In genomic region chr3:43286115-43286885, GRCh38 we compare ENCODE assay signal across 1 cellular context.
TF ChIP-seq lines count a peak whose summit lies in the region.

TSS of gene SNRK (plus strand) at chr3:43286540. CDS start at chr3:43303204, 16,664 bp downstream.

TF ChIP-seq in HepG2, 621 proteins besides CTCF, POLR2A, EP300 and RAD21 (continued from another document and continues in another):
- no peak for TF ChIP-seq TRAFD1 (CRISPR knock-in tag; IDR thresholded peaks at IDR 0.05; ENCODE audit: borderline replicate concordance)
- TF ChIP-seq, protein P1, sequence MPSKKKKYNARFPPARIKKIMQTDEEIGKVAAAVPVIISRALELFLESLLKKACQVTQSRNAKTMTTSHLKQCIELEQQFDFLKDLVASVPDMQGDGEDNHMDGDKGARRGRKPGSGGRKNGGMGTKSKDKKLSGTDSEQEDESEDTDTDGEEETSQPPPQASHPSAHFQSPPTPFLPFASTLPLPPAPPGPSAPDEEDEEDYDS (CRISPR knock-in tag; IDR thresholded peaks at IDR 0.05), result peak; percentile 52; the same call in 1 of the 2 replicates
- no peak for TF ChIP-seq ZNF781 (CRISPR knock-in tag; IDR thresholded peaks at IDR 0.05; ENCODE audit: borderline replicate concordance, not compliant biosample characterization)
- peak; percentile 52; the same call in 1 of the 2 replicates for TF ChIP-seq ZMYM4 (CRISPR knock-in tag; IDR thresholded peaks at IDR 0.05)
- TF ChIP-seq ZNF207 (IDR thresholded peaks at IDR 0.05; ENCODE audit: borderline replicate concordance), result no peak
- TF ChIP-seq ZNF562 (CRISPR knock-in tag; IDR thresholded peaks at IDR 0.05; ENCODE audit: borderline replicate concordance), result no peak
- TF ChIP-seq HNRNPUL1 (IDR thresholded peaks at IDR 0.05; ENCODE audit: low read depth, low read length), result no peak
- TF ChIP-seq LBX2 (CRISPR knock-in tag; IDR thresholded peaks at IDR 0.05; ENCODE audit: borderline replicate concordance), result peak; percentile 72; the same call in 1 of the 2 replicates
- TF ChIP-seq ZNF713 (CRISPR knock-in tag; IDR thresholded peaks at IDR 0.05), result no peak
- no peak for TF ChIP-seq ZSCAN25 (CRISPR knock-in tag; IDR thresholded peaks at IDR 0.05)
- TF ChIP-seq, protein P2, sequence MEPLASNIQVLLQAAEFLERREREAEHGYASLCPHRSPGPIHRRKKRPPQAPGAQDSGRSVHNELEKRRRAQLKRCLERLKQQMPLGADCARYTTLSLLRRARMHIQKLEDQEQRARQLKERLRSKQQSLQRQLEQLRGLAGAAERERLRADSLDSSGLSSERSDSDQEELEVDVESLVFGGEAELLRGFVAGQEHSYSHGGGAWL (CRISPR knock-in tag; IDR thresholded peaks at IDR 0.05), result peak; percentile 21
- TF ChIP-seq RORA (CRISPR knock-in tag; IDR thresholded peaks at IDR 0.05), result no peak
- no peak for TF ChIP-seq ZNF75D (CRISPR knock-in tag; IDR thresholded peaks at IDR 0.05; ENCODE audit: borderline replicate concordance)
- no peak for TF ChIP-seq HHEX (CRISPR knock-in tag; IDR thresholded peaks at IDR 0.05)
- TF ChIP-seq, protein P3, sequence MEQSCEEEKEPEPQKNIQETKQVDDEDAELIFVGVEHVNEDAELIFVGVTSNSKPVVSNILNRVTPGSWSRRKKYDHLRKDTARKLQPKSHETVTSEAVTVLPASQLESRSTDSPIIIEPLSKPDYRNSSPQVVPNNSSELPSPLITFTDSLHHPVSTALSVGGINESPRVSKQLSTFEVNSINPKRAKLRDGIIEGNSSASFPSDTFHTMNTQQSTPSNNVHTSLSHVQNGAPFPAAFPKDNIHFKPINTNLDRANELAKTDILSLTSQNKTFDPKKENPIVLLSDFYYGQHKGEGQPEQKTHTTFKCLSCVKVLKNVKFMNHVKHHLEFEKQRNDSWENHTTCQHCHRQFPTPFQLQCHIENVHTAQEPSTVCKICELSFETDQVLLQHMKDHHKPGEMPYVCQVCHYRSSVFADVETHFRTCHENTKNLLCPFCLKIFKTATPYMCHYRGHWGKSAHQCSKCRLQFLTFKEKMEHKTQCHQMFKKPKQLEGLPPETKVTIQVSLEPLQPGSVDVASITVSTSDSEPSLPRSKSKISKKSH (CRISPR knock-in tag; IDR thresholded peaks at IDR 0.05; ENCODE audit: borderline replicate concordance), result no peak
- TF ChIP-seq, protein P4, sequence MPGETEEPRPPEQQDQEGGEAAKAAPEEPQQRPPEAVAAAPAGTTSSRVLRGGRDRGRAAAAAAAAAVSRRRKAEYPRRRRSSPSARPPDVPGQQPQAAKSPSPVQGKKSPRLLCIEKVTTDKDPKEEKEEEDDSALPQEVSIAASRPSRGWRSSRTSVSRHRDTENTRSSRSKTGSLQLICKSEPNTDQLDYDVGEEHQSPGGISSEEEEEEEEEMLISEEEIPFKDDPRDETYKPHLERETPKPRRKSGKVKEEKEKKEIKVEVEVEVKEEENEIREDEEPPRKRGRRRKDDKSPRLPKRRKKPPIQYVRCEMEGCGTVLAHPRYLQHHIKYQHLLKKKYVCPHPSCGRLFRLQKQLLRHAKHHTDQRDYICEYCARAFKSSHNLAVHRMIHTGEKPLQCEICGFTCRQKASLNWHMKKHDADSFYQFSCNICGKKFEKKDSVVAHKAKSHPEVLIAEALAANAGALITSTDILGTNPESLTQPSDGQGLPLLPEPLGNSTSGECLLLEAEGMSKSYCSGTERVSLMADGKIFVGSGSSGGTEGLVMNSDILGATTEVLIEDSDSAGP (CRISPR knock-in tag; IDR thresholded peaks at IDR 0.05; ENCODE audit: borderline replicate concordance), result peak; percentile 42; the same call in 1 of the 2 replicates
- no peak for TF ChIP-seq PAWR (CRISPR knock-in tag; IDR thresholded peaks at IDR 0.05; ENCODE audit: borderline replicate concordance)
- TF ChIP-seq ZNF510 (CRISPR knock-in tag; IDR thresholded peaks at IDR 0.05; ENCODE audit: low read depth), result no peak
- TF ChIP-seq TBX3 (IDR thresholded peaks at IDR 0.05; ENCODE audit: borderline replicate concordance), result no peak
- no peak for TF ChIP-seq HCFC1 (IDR thresholded peaks at IDR 0.05; ENCODE audit: low read depth, low read length)
- TF ChIP-seq, protein P5, sequence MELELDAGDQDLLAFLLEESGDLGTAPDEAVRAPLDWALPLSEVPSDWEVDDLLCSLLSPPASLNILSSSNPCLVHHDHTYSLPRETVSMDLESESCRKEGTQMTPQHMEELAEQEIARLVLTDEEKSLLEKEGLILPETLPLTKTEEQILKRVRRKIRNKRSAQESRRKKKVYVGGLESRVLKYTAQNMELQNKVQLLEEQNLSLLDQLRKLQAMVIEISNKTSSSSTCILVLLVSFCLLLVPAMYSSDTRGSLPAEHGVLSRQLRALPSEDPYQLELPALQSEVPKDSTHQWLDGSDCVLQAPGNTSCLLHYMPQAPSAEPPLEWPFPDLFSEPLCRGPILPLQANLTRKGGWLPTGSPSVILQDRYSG (CRISPR knock-in tag; IDR thresholded peaks at IDR 0.05), result no peak
- no peak for TF ChIP-seq ZBTB7A (CRISPR knock-in tag; IDR thresholded peaks at IDR 0.05)
- TF ChIP-seq GABPB1 (CRISPR knock-in tag; IDR thresholded peaks at IDR 0.05), result peak; percentile 45; the same call in 1 of the 2 replicates
- TF ChIP-seq, protein P6, sequence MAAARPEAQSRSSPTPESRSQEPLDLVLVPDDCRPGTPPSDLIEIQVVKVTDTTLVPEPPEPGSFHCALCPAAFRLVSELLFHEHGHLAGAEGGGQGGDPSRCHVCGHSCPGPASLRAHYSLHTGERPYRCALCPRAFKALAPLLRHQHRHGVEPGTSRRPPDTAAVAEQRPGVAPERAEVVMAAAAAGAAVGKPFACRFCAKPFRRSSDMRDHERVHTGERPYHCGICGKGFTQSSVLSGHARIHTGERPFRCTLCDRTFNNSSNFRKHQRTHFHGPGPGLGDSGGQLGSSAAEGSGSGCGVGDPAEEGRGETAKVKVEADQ (CRISPR knock-in tag; IDR thresholded peaks at IDR 0.05; ENCODE audit: borderline replicate concordance), result no peak
- TF ChIP-seq ZBTB4 (CRISPR knock-in tag; IDR thresholded peaks at IDR 0.05; ENCODE audit: borderline replicate concordance), result no peak
- no peak for TF ChIP-seq THYN1 (CRISPR knock-in tag; IDR thresholded peaks at IDR 0.05; ENCODE audit: borderline replicate concordance, low read depth)
- no peak for TF ChIP-seq SNAPC2 (CRISPR knock-in tag; IDR thresholded peaks at IDR 0.05)
- TF ChIP-seq ZNF687 (CRISPR knock-in tag; IDR thresholded peaks at IDR 0.05), result peak; percentile 76
- TF ChIP-seq ASH2L (IDR thresholded peaks at IDR 0.05; ENCODE audit: insufficient read length, low read depth, low read length), result peak; percentile 40
- TF ChIP-seq ZNF484 (CRISPR knock-in tag; IDR thresholded peaks at IDR 0.05; ENCODE audit: borderline replicate concordance, low read depth), result no peak
- 0 out of 2 replicates have a peak, but pooled peaks have one; percentile 6 for TF ChIP-seq MED1 (CRISPR knock-in tag; IDR thresholded peaks at IDR 0.05)
- TF ChIP-seq, protein P7, sequence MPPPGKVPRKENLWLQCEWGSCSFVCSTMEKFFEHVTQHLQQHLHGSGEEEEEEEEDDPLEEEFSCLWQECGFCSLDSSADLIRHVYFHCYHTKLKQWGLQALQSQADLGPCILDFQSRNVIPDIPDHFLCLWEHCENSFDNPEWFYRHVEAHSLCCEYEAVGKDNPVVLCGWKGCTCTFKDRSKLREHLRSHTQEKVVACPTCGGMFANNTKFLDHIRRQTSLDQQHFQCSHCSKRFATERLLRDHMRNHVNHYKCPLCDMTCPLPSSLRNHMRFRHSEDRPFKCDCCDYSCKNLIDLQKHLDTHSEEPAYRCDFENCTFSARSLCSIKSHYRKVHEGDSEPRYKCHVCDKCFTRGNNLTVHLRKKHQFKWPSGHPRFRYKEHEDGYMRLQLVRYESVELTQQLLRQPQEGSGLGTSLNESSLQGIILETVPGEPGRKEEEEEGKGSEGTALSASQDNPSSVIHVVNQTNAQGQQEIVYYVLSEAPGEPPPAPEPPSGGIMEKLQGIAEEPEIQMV (CRISPR knock-in tag; IDR thresholded peaks at IDR 0.05; ENCODE audit: low read depth), result no peak
- TF ChIP-seq, protein P8, sequence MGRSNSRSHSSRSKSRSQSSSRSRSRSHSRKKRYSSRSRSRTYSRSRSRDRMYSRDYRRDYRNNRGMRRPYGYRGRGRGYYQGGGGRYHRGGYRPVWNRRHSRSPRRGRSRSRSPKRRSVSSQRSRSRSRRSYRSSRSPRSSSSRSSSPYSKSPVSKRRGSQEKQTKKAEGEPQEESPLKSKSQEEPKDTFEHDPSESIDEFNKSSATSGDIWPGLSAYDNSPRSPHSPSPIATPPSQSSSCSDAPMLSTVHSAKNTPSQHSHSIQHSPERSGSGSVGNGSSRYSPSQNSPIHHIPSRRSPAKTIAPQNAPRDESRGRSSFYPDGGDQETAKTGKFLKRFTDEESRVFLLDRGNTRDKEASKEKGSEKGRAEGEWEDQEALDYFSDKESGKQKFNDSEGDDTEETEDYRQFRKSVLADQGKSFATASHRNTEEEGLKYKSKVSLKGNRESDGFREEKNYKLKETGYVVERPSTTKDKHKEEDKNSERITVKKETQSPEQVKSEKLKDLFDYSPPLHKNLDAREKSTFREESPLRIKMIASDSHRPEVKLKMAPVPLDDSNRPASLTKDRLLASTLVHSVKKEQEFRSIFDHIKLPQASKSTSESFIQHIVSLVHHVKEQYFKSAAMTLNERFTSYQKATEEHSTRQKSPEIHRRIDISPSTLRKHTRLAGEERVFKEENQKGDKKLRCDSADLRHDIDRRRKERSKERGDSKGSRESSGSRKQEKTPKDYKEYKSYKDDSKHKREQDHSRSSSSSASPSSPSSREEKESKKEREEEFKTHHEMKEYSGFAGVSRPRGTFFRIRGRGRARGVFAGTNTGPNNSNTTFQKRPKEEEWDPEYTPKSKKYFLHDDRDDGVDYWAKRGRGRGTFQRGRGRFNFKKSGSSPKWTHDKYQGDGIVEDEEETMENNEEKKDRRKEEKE (IDR thresholded peaks at IDR 0.05), result no peak
- TF ChIP-seq EHMT2 (IDR thresholded peaks at IDR 0.05; ENCODE audit: borderline replicate concordance, low read depth, low read length), result no peak
